ENCODE assay signal across 1 cellular context in the genomic region with DNA sequence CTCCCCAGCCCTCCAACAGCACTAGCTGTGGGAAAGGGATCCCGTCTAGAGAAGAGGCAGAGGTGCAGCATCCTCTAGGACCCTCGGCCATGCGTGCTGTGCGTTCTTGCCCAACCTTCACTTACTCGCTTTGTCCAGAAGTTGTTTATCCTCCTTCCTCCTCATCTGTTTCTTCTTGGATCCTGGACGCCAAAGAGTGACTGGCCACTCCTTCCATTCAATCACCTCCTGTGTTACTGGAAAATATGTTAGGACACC.
TF ChIP-seq lines count a peak whose summit lies in the region.

No MANE protein-coding gene starts in this region.

TF ChIP-seq in IMR-90, 13 proteins besides CTCF, POLR2A, EP300 and RAD21 (continued from another document):
- no peak for TF ChIP-seq RFX5 (IDR thresholded peaks at IDR 0.05; ENCODE audit: low read depth, low read length)
